6 cellular contexts compared by ENCODE assay signal in the genomic region with DNA sequence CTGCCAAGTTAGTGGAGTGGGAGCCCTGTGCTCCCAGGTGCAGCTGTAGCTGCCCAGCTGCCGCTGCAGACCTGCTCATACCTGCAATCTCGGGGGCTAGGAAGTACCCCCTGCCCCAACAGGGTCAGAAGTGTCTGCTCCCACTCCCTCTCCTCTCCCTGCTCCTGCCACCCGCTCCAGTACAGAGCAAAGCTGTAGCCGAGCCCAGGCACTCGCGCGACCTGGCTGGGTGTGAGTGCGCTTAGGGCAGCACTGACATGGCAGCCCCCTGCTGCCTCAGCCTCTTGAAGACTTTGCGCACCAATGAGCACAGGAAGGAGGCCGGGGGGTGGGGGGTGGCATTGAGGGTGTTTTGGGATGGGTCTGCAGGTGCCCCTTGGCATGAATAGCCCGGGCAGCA.
"Had no signal": no experiment of that assay in that cellular context is flagged by ENCODE, and none has a peak within 500 bp of the region (broad histone marks: within the 10 kb centered on the region; RNA-seq: fewer than 3 reads in every experiment).

No MANE protein-coding gene starts in this region.

- H3K4me3 Mint-ChIP-seq: GM23338, H9, IgD-negative memory B cell had no signal

- DNase-seq: H9, HCEC 1CT had no signal

- H3K27ac ChIP-seq: HL-60 had no signal

- H3K36me3 Mint-ChIP-seq: IgD-negative memory B cell had no signal

- H3K4me1 Mint-ChIP-seq: GM23338, H9, IgD-negative memory B cell had no signal

- ATAC-seq: GM23338, HepG2 had no signal

- H3K4me3 ChIP-seq: GM23338 had no signal

- H3K27me3 Mint-ChIP-seq: IgD-negative memory B cell had no signal

- H3K27ac Mint-ChIP-seq: GM23338, H9, IgD-negative memory B cell had no signal
